Comparison of ENCODE assay signal across 35 cellular contexts in the genomic region with DNA sequence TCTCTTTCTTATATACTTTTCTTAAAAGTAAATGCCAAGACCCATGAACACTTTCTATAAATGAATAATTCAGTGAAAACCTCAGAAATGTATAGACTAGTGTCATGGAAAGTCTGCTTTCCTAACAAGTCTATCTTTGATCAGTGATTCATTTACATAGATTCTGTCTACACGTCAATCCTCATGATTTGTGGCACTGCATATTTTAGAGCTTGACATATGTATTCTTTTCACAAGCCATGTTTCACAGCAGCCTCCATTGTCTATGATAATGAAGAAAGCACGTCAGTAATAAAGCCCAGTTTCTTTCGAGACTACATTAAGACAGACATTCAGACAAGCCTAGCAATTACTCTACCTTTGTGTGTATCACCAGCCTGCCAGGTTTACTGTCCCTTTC.
DNase-seq lines count a peak whose midpoint lies in the region; ATAC-seq, FAIRE-seq and TF ChIP-seq lines count a peak whose summit lies in the region.
"Had no signal": no experiment of that assay in that cellular context is flagged by ENCODE, and none has a peak within 500 bp of the region (broad histone marks: within the 10 kb centered on the region; RNA-seq: fewer than 3 reads in every experiment).

No MANE protein-coding gene starts in this region.

- H3K27me3 ChIP-seq in neural cell (ENCODE audit: insufficient read depth, low read depth, low read length) (no peaks in the 10 kb centered on the region), right atrium auricular region (no peaks in the 10 kb centered on the region)
- H3K27me3 ChIP-seq: BE2C; BLaER1; BLaER1 treated with 17β-estradiol and CSF1 and Interleukin-3, amounts not matched to agents 10 nM and 100 nM had no signal

- no peaks in the 10 kb centered on the region for H3K36me3 ChIP-seq in neural cell (ENCODE audit: insufficient read depth, low read length)
- no peaks in the 10 kb centered on the region for H3K36me3 ChIP-seq in right atrium auricular region
- H3K36me3 ChIP-seq: BE2C; BLaER1; BLaER1 treated with 17β-estradiol and CSF1 and Interleukin-3, amounts not matched to agents 10 nM and 100 nM had no signal

- no peak for TF ChIP-seq POLR2A in H54 (IDR thresholded peaks at IDR 0.05; ENCODE audit: low read depth, low read length)

- peak overlapping the region; percentile 17 for H3K9ac ChIP-seq in neural cell (ENCODE audit: low read length)
- H3K9ac ChIP-seq: BLaER1; BLaER1 treated with 17β-estradiol and CSF1 and Interleukin-3, amounts not matched to agents 10 nM and 100 nM had no signal

- H3K36me3 Mint-ChIP-seq in effector memory CD8-positive, alpha-beta T cell (ENCODE audit: insufficient read depth), result no peaks in the 10 kb centered on the region
- H3K36me3 Mint-ChIP-seq: CD4-positive, alpha-beta memory T cell; CD4-positive, CD25-positive, alpha-beta regulatory T cell; CD8-positive, alpha-beta memory T cell; CD8-positive, alpha-beta T cell had no signal

- H3K4me3 ChIP-seq in neural cell (ENCODE audit: low read length) (no peak overlapping the region), right atrium auricular region (no peak overlapping the region)
- H3K4me3 ChIP-seq: A549; BLaER1; BLaER1 treated with 17β-estradiol and CSF1 and Interleukin-3, amounts not matched to agents 10 nM and 100 nM had no signal

- ATAC-seq in effector memory CD8-positive, alpha-beta T cell (replicated peaks), result no peak
- ATAC-seq: A549; CD8-positive, alpha-beta T cell had no signal

- TF ChIP-seq CTCF in neural cell (IDR thresholded peaks at IDR 0.05; ENCODE audit: poor library complexity, severe bottlenecking) (no peak), right atrium auricular region (IDR thresholded peaks at IDR 0.05) (no peak)

- no peaks in the 10 kb centered on the region for H3K4me1 Mint-ChIP-seq in effector memory CD8-positive, alpha-beta T cell (ENCODE audit: low read depth in 2 of 2)
- H3K4me1 Mint-ChIP-seq: B cell; CD4-positive, alpha-beta memory T cell; CD4-positive, CD25-positive, alpha-beta regulatory T cell; CD8-positive, alpha-beta memory T cell had no signal

- TF ChIP-seq RAD21 in neural cell (conservative IDR thresholded peaks at IDR 0.05), result no peak

- no peaks in the 10 kb centered on the region for H3K79me2 ChIP-seq in neural cell (replicated peaks; ENCODE audit: insufficient read depth, low read length)

- H3K4me2 ChIP-seq in neural cell (ENCODE audit: low read length), result no peak overlapping the region
- H3K4me2 ChIP-seq: A549; BLaER1; BLaER1 treated with 17β-estradiol and CSF1 and Interleukin-3, amounts not matched to agents 10 nM and 100 nM had no signal

- H3K4me3 Mint-ChIP-seq in effector memory CD8-positive, alpha-beta T cell, result no peak overlapping the region
- H3K4me3 Mint-ChIP-seq: B cell; CD14-positive monocyte; CD4-positive, alpha-beta memory T cell; CD4-positive, alpha-beta T cell; CD4-positive, CD25-positive, alpha-beta regulatory T cell; CD8-positive, alpha-beta memory T cell; CD8-positive, alpha-beta T cell had no signal

- no peak overlapping the region for H3K27ac Mint-ChIP-seq in effector memory CD8-positive, alpha-beta T cell
- H3K27ac Mint-ChIP-seq: B cell; CD14-positive monocyte; CD4-positive, alpha-beta memory T cell; CD4-positive, alpha-beta T cell; CD4-positive, CD25-positive, alpha-beta regulatory T cell; CD8-positive, alpha-beta memory T cell; CD8-positive, alpha-beta T cell had no signal

- H3K27ac ChIP-seq in neural cell (ENCODE audit: low read length) (peak overlapping the region; percentile 81), right atrium auricular region (no peak overlapping the region)
- H3K27ac ChIP-seq: 22Rv1; A549; BLaER1; BLaER1 treated with 17β-estradiol and CSF1 and Interleukin-3, amounts not matched to agents 10 nM and 100 nM; C4-2B had no signal

- FAIRE-seq in H54 (lab: Jason Lieb, UNC) (peak; percentile 41), RCC 7860 (lab: Jason Lieb, UNC) (no peak)
- FAIRE-seq: A204.1, A549, D721Med had no signal

- peaks cover 0 to 17% of the 10 kb centered on the region in 2 donors for H3K27me3 Mint-ChIP-seq in effector memory CD8-positive, alpha-beta T cell
- H3K27me3 Mint-ChIP-seq: CD4-positive, CD25-positive, alpha-beta regulatory T cell had no signal

- DNase-seq in H54 (ENCODE audit: insufficient read length, low spot score), result no peak
- peak; percentile 2 for DNase-seq in RCC 7860 (ENCODE audit: low spot score)
- DNase-seq in right atrium auricular region (ENCODE audit: low spot score), result no peak
- DNase-seq in effector memory CD8-positive, alpha-beta T cell, result no peak
- DNase-seq in amniotic stem cell (lab: John Stamatoyannopoulos, UW), result no peak
- DNase-seq: 8988T; ACHN; AML-193; BE2C; C1 segment of cervical spinal cord; Caco-2; Calu3; CD4-positive, alpha-beta memory T cell; CD4-positive, alpha-beta T cell; CD4-positive, CD25-positive, alpha-beta regulatory T cell; CD8-positive, alpha-beta memory T cell; CD8-positive, alpha-beta T cell; COR-L47; DMS 273 treated with DMSO at 0.1 percent for 48 hours; DMS153; DMS53; DMS79; DMS79 treated with DMSO at 0.1 percent for 48 hours; DND-41; EL had no signal

- H2AFZ ChIP-seq in neural cell (ENCODE audit: low read depth, low read length), result no peak overlapping the region

- no peaks in the 10 kb centered on the region for H3K9me3 Mint-ChIP-seq in effector memory CD8-positive, alpha-beta T cell
- H3K9me3 Mint-ChIP-seq: CD4-positive, alpha-beta T cell; CD8-positive, alpha-beta memory T cell; CD8-positive, alpha-beta T cell had no signal

- H3F3A ChIP-seq in neural cell (ENCODE audit: insufficient read depth, low read length, poor library complexity, severe bottlenecking), result peaks cover 3% of the 10 kb centered on the region

- H3K9me3 ChIP-seq in neural cell (ENCODE audit: low read length) (no peaks in the 10 kb centered on the region), right atrium auricular region (no peaks in the 10 kb centered on the region)
- H3K9me3 ChIP-seq: A549, BE2C, BLaER1, Caco-2 had no signal

- H4K20me1 ChIP-seq in neural cell (ENCODE audit: insufficient read depth), result no peaks in the 10 kb centered on the region
- H4K20me1 ChIP-seq: BLaER1; BLaER1 treated with 17β-estradiol and CSF1 and Interleukin-3, amounts not matched to agents 10 nM and 100 nM had no signal

- H3K9me2 ChIP-seq in neural cell (ENCODE audit: insufficient read depth, low read length), result no peaks in the 10 kb centered on the region

- peak; percentile 97 for TF ChIP-seq EP300 in neural cell (conservative IDR thresholded peaks at IDR 0.05; ENCODE audit: poor library complexity, severe bottlenecking)

- H3K4me1 ChIP-seq in right atrium auricular region, result no peaks in the 10 kb centered on the region
- H3K4me1 ChIP-seq: BE2C, Caco-2 had no signal

TF ChIP-seq in neural cell, 6 proteins besides CTCF, POLR2A, EP300 and RAD21:
- TF ChIP-seq, protein P1, sequence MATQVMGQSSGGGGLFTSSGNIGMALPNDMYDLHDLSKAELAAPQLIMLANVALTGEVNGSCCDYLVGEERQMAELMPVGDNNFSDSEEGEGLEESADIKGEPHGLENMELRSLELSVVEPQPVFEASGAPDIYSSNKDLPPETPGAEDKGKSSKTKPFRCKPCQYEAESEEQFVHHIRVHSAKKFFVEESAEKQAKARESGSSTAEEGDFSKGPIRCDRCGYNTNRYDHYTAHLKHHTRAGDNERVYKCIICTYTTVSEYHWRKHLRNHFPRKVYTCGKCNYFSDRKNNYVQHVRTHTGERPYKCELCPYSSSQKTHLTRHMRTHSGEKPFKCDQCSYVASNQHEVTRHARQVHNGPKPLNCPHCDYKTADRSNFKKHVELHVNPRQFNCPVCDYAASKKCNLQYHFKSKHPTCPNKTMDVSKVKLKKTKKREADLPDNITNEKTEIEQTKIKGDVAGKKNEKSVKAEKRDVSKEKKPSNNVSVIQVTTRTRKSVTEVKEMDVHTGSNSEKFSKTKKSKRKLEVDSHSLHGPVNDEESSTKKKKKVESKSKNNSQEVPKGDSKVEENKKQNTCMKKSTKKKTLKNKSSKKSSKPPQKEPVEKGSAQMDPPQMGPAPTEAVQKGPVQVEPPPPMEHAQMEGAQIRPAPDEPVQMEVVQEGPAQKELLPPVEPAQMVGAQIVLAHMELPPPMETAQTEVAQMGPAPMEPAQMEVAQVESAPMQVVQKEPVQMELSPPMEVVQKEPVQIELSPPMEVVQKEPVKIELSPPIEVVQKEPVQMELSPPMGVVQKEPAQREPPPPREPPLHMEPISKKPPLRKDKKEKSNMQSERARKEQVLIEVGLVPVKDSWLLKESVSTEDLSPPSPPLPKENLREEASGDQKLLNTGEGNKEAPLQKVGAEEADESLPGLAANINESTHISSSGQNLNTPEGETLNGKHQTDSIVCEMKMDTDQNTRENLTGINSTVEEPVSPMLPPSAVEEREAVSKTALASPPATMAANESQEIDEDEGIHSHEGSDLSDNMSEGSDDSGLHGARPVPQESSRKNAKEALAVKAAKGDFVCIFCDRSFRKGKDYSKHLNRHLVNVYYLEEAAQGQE (IDR thresholded peaks at IDR 0.05; ENCODE audit: borderline replicate concordance), result peak; percentile 21
- peak; percentile 81 for TF ChIP-seq POLR2AphosphoS5 (IDR thresholded peaks at IDR 0.05)
- no peak for TF ChIP-seq SMC3 (conservative IDR thresholded peaks at IDR 0.05; ENCODE audit: poor library complexity)
